In genomic region chr1:181142096-181143043, GRCh38 we compare ENCODE assay signal across 1 cellular context.
A peak's percentile ranks its signal among the peaks of the same experiment; 100 is the strongest.
TF ChIP-seq lines count a peak whose summit lies in the region.

No MANE protein-coding gene starts in this region.

TF ChIP-seq in HepG2, 621 proteins besides CTCF, POLR2A, EP300 and RAD21 (continued from another document and continues in another):
- TF ChIP-seq ZBED4 (CRISPR knock-in tag; IDR thresholded peaks at IDR 0.05; ENCODE audit: borderline replicate concordance) (peak; percentile 66; the same call in 1 of the 2 replicates), NCOA2 (CRISPR knock-in tag; IDR thresholded peaks at IDR 0.05) (peak; percentile 23; the same call in 1 of the 2 replicates), GATAD2A (CRISPR knock-in tag; IDR thresholded peaks at IDR 0.05) (peak; percentile 56; the same call in 1 of the 2 replicates), IKZF4 (CRISPR knock-in tag; IDR thresholded peaks at IDR 0.05; ENCODE audit: borderline replicate concordance, low read depth, not compliant biosample characterization) (peak; percentile 30), BORCS8-MEF2B (CRISPR knock-in tag; IDR thresholded peaks at IDR 0.05) (peak; percentile 59), BATF2 (CRISPR knock-in tag; IDR thresholded peaks at IDR 0.05) (no peak), KDM3A (CRISPR knock-in tag; IDR thresholded peaks at IDR 0.05; ENCODE audit: low read depth) (0 out of 2 replicates have a peak, but pooled peaks have one; percentile 50), ARID5B (CRISPR knock-in tag; IDR thresholded peaks at IDR 0.05) (peak; percentile 60), TRIM24 (CRISPR knock-in tag; IDR thresholded peaks at IDR 0.05) (no peak), HDAC2 (CRISPR knock-in tag; IDR thresholded peaks at IDR 0.05) (peak; percentile 55; the same call in 1 of the 2 replicates), ZBTB7A (CRISPR knock-in tag; IDR thresholded peaks at IDR 0.05) (peak; percentile 63; the same call in 1 of the 2 replicates), ZNF225 (CRISPR knock-in tag; IDR thresholded peaks at IDR 0.05) (no peak), HMGXB4 (CRISPR knock-in tag; IDR thresholded peaks at IDR 0.05; ENCODE audit: borderline replicate concordance in 1 of 2, low read depth in 1 of 2) (peak; percentile 47 to 73; a peak in 3 of 4 replicates), KDM5B (CRISPR knock-in tag; IDR thresholded peaks at IDR 0.05; ENCODE audit: borderline replicate concordance) (peak; percentile 26; the same call in 1 of the 2 replicates), MAX (IDR thresholded peaks at IDR 0.05) (peak; percentile 32; the same call in 1 of the 2 replicates), BHLHE40 (IDR thresholded peaks at IDR 0.05; ENCODE audit: low read length) (0 out of 2 replicates have a peak, but pooled peaks have one; percentile 28), YY1 (IDR thresholded peaks at IDR 0.05; ENCODE audit: insufficient read depth, insufficient replicate concordance, low read depth, low read length) (peak; percentile 52), ZNF879 (CRISPR knock-in tag; IDR thresholded peaks at IDR 0.05) (no peak), HBP1 (CRISPR knock-in tag; IDR thresholded peaks at IDR 0.05; ENCODE audit: low read depth) (0 out of 2 replicates have a peak, but pooled peaks have one; percentile 41), FLYWCH1 (CRISPR knock-in tag; IDR thresholded peaks at IDR 0.05) (no peak), ZFP36 (IDR thresholded peaks at IDR 0.05; ENCODE audit: borderline replicate concordance, low read depth, low read length, partially characterized antibody) (peak; percentile 42), MIER3 (CRISPR knock-in tag; IDR thresholded peaks at IDR 0.05; ENCODE audit: borderline replicate concordance) (0 out of 2 replicates have a peak, but pooled peaks have one; percentile 49), REPIN1 (CRISPR knock-in tag; IDR thresholded peaks at IDR 0.05; ENCODE audit: borderline replicate concordance, low read depth) (peak; percentile 81; the same call in 1 of the 2 replicates), ZNF710 (CRISPR knock-in tag; IDR thresholded peaks at IDR 0.05; ENCODE audit: borderline replicate concordance) (peak; percentile 49; the same call in 1 of the 2 replicates), ZNF124 (CRISPR knock-in tag; IDR thresholded peaks at IDR 0.05) (0 out of 2 replicates have a peak, but pooled peaks have one; percentile 48), ZNF672 (CRISPR knock-in tag; IDR thresholded peaks at IDR 0.05) (no peak), NR2F6 (IDR thresholded peaks at IDR 0.05) (no peak), NR2F6 (CRISPR knock-in tag; IDR thresholded peaks at IDR 0.05) (peak; percentile 36; the same call in 1 of the 2 replicates), HDAC1 (CRISPR knock-in tag; IDR thresholded peaks at IDR 0.05) (peak; percentile 45; the same call in 1 of the 2 replicates), RBFOX2 (IDR thresholded peaks at IDR 0.05; ENCODE audit: low read depth, low read length) (no peak), EHMT2 (IDR thresholded peaks at IDR 0.05; ENCODE audit: borderline replicate concordance, low read depth, low read length) (no peak), SSRP1 (CRISPR knock-in tag; IDR thresholded peaks at IDR 0.05) (0 out of 2 replicates have a peak, but pooled peaks have one; percentile 60), MYC (CRISPR knock-in tag; IDR thresholded peaks at IDR 0.05; ENCODE audit: borderline replicate concordance) (peak; percentile 49; the same call in 1 of the 2 replicates), ZNF17 (CRISPR knock-in tag; IDR thresholded peaks at IDR 0.05) (no peak), BRD4 (CRISPR knock-in tag; IDR thresholded peaks at IDR 0.05) (no peak), ZNF205 (CRISPR knock-in tag; IDR thresholded peaks at IDR 0.05) (no peak), HNF1B (CRISPR knock-in tag; IDR thresholded peaks at IDR 0.05) (peak; percentile 80; the same call in 1 of the 2 replicates), PHF8 (CRISPR knock-in tag; IDR thresholded peaks at IDR 0.05) (peak; percentile 38; the same call in 1 of the 2 replicates), SRY (CRISPR knock-in tag; IDR thresholded peaks at IDR 0.05) (no peak), HNF1A (IDR thresholded peaks at IDR 0.05; ENCODE audit: low read depth) (no peak), HNF1A (CRISPR knock-in tag; IDR thresholded peaks at IDR 0.05; ENCODE audit: borderline replicate concordance) (no peak)
